Comparison of ENCODE assay signal across 1 cellular context in genomic region chr12:128844031-128844635, GRCh38.
TF ChIP-seq lines count a peak whose summit lies in the region.

No MANE protein-coding gene starts in this region.

TF ChIP-seq in H1, 55 proteins besides CTCF, POLR2A, EP300 and RAD21:
- no peak for TF ChIP-seq RNF2 (IDR thresholded peaks at IDR 0.05; ENCODE audit: borderline replicate concordance, low read depth, low read length, missing control alignments, poor library complexity, severe bottlenecking)
- TF ChIP-seq GTF2F1 (IDR thresholded peaks at IDR 0.05; ENCODE audit: borderline replicate concordance, low read depth, low read length): no peak
- TF ChIP-seq SP2 (IDR thresholded peaks at IDR 0.05; ENCODE audit: low read length): no peak
- no peak for TF ChIP-seq CREB1 (IDR thresholded peaks at IDR 0.05)
- no peak for TF ChIP-seq BRCA1 (IDR thresholded peaks at IDR 0.05; ENCODE audit: low read depth, low read length)
- no peak for TF ChIP-seq HDAC6 (IDR thresholded peaks at IDR 0.05; ENCODE audit: low read depth, low read length)
- no peak for TF ChIP-seq POLR2AphosphoS5 (IDR thresholded peaks at IDR 0.05; ENCODE audit: low read depth, low read length)
- TF ChIP-seq SIX5 (IDR thresholded peaks at IDR 0.05; ENCODE audit: low read depth, low read length): no peak
- no peak for TF ChIP-seq KDM5A (IDR thresholded peaks at IDR 0.05; ENCODE audit: low read length)
- TF ChIP-seq SUZ12 (IDR thresholded peaks at IDR 0.05; ENCODE audit: low read length): no peak
- TF ChIP-seq CHD2 (IDR thresholded peaks at IDR 0.05; ENCODE audit: low read length): no peak
- TF ChIP-seq GABPA (IDR thresholded peaks at IDR 0.05; ENCODE audit: borderline replicate concordance, insufficient read depth, low read length): no peak
- no peak for TF ChIP-seq KDM1A (IDR thresholded peaks at IDR 0.05; ENCODE audit: borderline replicate concordance, low read length)
- no peak for TF ChIP-seq CHD7 (IDR thresholded peaks at IDR 0.05; ENCODE audit: insufficient replicate concordance, low read length)
- TF ChIP-seq CBX5 (IDR thresholded peaks at IDR 0.05; ENCODE audit: low read depth, low read length): no peak
- no peak for TF ChIP-seq SIRT6 (IDR thresholded peaks at IDR 0.05; ENCODE audit: low read length)
- TF ChIP-seq JUND (IDR thresholded peaks at IDR 0.05; ENCODE audit: low read length): no peak
- no peak for TF ChIP-seq ATF2 (IDR thresholded peaks at IDR 0.05; ENCODE audit: low read length)
- no peak for TF ChIP-seq POU5F1 (IDR thresholded peaks at IDR 0.05; ENCODE audit: low read depth, low read length)
- no peak for TF ChIP-seq USF2 (IDR thresholded peaks at IDR 0.05; ENCODE audit: low read length)
